19 cellular contexts compared by ENCODE assay signal in the genomic region with DNA sequence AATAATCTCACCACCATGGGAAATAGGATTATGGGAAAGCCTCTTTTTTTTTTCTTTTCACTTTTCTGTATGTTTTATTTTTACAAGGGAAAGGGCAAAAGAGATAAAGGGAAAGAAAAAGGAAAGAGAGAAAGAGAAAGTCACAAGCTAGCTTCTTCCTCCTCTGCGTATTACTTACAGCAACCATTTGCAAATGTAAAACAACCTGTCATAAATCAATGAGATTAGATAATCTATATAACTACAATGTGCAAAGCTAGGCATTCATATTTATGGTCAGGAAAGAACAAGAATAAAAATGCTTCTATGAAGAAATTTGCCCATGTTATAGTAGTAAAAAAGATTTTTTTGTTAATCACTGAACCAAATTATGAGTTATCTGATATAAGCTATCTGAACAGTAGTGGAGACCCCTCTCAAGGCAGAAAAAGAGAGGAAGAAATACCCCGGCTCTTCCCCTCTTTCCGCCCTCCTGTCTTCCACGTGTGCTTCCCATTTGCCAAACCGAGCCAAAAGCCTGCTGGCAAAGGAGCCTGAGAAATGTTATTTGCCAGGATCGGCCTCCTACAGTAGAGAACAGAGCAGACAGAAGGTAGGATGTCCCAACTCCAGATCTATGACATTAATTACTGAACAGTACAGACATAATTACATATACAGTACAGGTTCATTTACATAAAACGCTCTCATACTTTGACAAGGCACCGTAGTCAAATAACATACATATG. TPM values are rescaled to one million over a fixed set of nuclear protein-coding genes. Genes with fewer than 3 reads are reported as not detected.
DNase-seq lines count a peak whose midpoint lies in the region; ATAC-seq and TF ChIP-seq lines count a peak whose summit lies in the region.
"Had no signal": no experiment of that assay in that cellular context is flagged by ENCODE, and none has a peak within 500 bp of the region (broad histone marks: within the 10 kb centered on the region; RNA-seq: fewer than 3 reads in every experiment).

No MANE protein-coding gene starts in this region.

- H3K27ac Mint-ChIP-seq in chondrocyte (ENCODE audit: unreplicated experiment) (peak overlapping the region; percentile 97), Caco-2 (ENCODE audit: unreplicated experiment) (no peak overlapping the region)
- H3K27ac Mint-ChIP-seq: activated CD4-positive, alpha-beta memory T cell treated with anti-CD3 and anti-CD28 coated beads, Interleukin-2, amount 10 ng/mL, durations not matched to agents 7 days and 5 days had no signal

- BruUV-seq in Caco-2 (replicated peaks; lab: Mats Ljungman, UMichigan) = no TSS peak

- intact Hi-C loops in Caco-2 (cut with micrococcal nuclease; ENCODE audit: unreplicated experiment) = loop anchor here (5.0 kb wide), 1 partner anchor 70 kb away; no protein-coding TSS in a partner anchor

- H3K4me1 ChIP-seq in Caco-2 = peaks cover 35% of the 10 kb centered on the region
- H3K4me1 ChIP-seq: BLaER1 had no signal

- DNase-seq in GM03348 (ENCODE audit: low spot score) = peak; percentile 6
- peak; percentile 88 to 92 for DNase-seq in NCI-H526 (lab: John Stamatoyannopoulos, UW)
- no peak for DNase-seq in chondrocyte (ENCODE audit: low spot score)
- peak; percentile 20 for DNase-seq in myocyte (ENCODE audit: low read depth)
- no peak for DNase-seq in NCI-H2227 treated with DMSO at 0.1 percent for 48 hours (lab: John Stamatoyannopoulos, UW)
- no peak for DNase-seq in Caco-2
- no peak for DNase-seq in NCI-H1092 (lab: John Stamatoyannopoulos, UW)
- DNase-seq: activated CD4-positive, alpha-beta memory T cell treated with anti-CD3 and anti-CD28 coated beads, Interleukin-2, amount 10 ng/mL, durations not matched to agents 7 days and 5 days; DMS79 treated with DMSO at 0.1 percent for 48 hours; Karpas-422; NCI-H1694; NCI-H748 treated with DMSO at 0.1 percent for 48 hours; stimulated activated CD4-positive, alpha-beta T cell treated with anti-CD3 and anti-CD28 coated beads, Interleukin-12 subunit alpha, Interleukin-12 subunit beta, amount 100 ng/mL, for 4 hours had no signal

- ATAC-seq in HG03196 (IDR thresholded peaks at IDR 0.05; ENCODE audit: unreplicated experiment) = no peak
- ATAC-seq: esophagus mucosa, HCT116, Right ventricle myocardium inferior had no signal

- H3K4me3 ChIP-seq in Caco-2 (ENCODE audit: low read depth, low read length) = no peak overlapping the region
- H3K4me3 ChIP-seq: BLaER1, coronary artery had no signal

- no peaks in the 10 kb centered on the region for H3K36me3 ChIP-seq in Caco-2 (ENCODE audit: control insufficient read depth, insufficient read depth, low read length)
- H3K36me3 ChIP-seq: BLaER1 had no signal

- H3K27me3 Mint-ChIP-seq in chondrocyte (ENCODE audit: low read depth) (no peaks in the 10 kb centered on the region), Caco-2 (ENCODE audit: insufficient read depth, unreplicated experiment) (no peaks in the 10 kb centered on the region)
- H3K27me3 Mint-ChIP-seq: activated CD4-positive, alpha-beta memory T cell treated with anti-CD3 and anti-CD28 coated beads, Interleukin-2, amount 10 ng/mL, durations not matched to agents 7 days and 5 days had no signal

- H3K9me3 ChIP-seq in Caco-2 = no peaks in the 10 kb centered on the region
- H3K9me3 ChIP-seq: BLaER1 had no signal

- POLR2A ChIA-PET in Caco-2 (lab: Charles Lee) = no interaction called here

- no peak for TF ChIP-seq CTCF in chondrocyte (IDR thresholded peaks at IDR 0.05)
- no peak for TF ChIP-seq CTCF in Caco-2 (IDR thresholded peaks at IDR 0.05; ENCODE audit: insufficient read depth in 1 of 2, low read depth in 1 of 2, low read length in 1 of 2, severe bottlenecking in 1 of 2, unreplicated experiment in 1 of 2)

- H3K4me3 Mint-ChIP-seq in chondrocyte (ENCODE audit: unreplicated experiment) (no peak overlapping the region), Caco-2 (ENCODE audit: unreplicated experiment) (no peak overlapping the region)
- H3K4me3 Mint-ChIP-seq: activated CD4-positive, alpha-beta memory T cell treated with anti-CD3 and anti-CD28 coated beads, Interleukin-2, amount 10 ng/mL, durations not matched to agents 7 days and 5 days had no signal

- H3K36me3 Mint-ChIP-seq in chondrocyte (ENCODE audit: low read depth) (no peaks in the 10 kb centered on the region), Caco-2 (ENCODE audit: insufficient read depth, unreplicated experiment) (peaks cover 5% of the 10 kb centered on the region)

- H3K4me1 Mint-ChIP-seq in chondrocyte (ENCODE audit: low read depth) (peaks cover 52% of the 10 kb centered on the region), Caco-2 (ENCODE audit: low read depth, unreplicated experiment) (peaks cover 28% of the 10 kb centered on the region)
- H3K4me1 Mint-ChIP-seq: activated CD4-positive, alpha-beta memory T cell treated with anti-CD3 and anti-CD28 coated beads, Interleukin-2, amount 10 ng/mL, durations not matched to agents 7 days and 5 days had no signal

- H3K27me3 ChIP-seq in Caco-2 (replicated peaks; ENCODE audit: control insufficient read depth, insufficient read depth, low read length) = no peaks in the 10 kb centered on the region
- H3K27me3 ChIP-seq: BLaER1 had no signal

- CTCF ChIA-PET in Caco-2 (lab: Charles Lee) = interaction anchor here (0.7 kb wide), 1 partner anchor 236 kb away, joined by 3 read pairs; no protein-coding TSS in a partner anchor

- H3K9me3 Mint-ChIP-seq in chondrocyte (ENCODE audit: low read depth) (peaks cover 2% of the 10 kb centered on the region), Caco-2 (ENCODE audit: unreplicated experiment) (peaks cover 10% of the 10 kb centered on the region)
- H3K9me3 Mint-ChIP-seq: activated CD4-positive, alpha-beta memory T cell treated with anti-CD3 and anti-CD28 coated beads, Interleukin-2, amount 10 ng/mL, durations not matched to agents 7 days and 5 days had no signal

RNA-seq across cellular contexts. Expression of gene ARHGAP32, which starts 50.2 kb away (rescaled TPM):
- total RNA-seq in chondrocyte = 14.6 to 26.1 TPM (median 15.8 TPM) in 3 replicates
- 10.2 and 10.4 TPM in 2 replicates for total RNA-seq in myocyte
- polyA plus RNA-seq in myocyte (2012) = 6.7 TPM
- 54.0 and 56.0 TPM in 2 replicates for total RNA-seq in Caco-2 (2022)

Comparison
In these comparisons a context has a peak if more than half of its experiments do, and no peak if none do; other contexts are left out.
1. DNase-seq: peak in GM03348 (single experiment), NCI-H526 (2 of 2) and myocyte (single experiment); none in chondrocyte (single experiment), NCI-H2227 treated with DMSO at 0.1 percent for 48 hours (single experiment), Caco-2 (0 of 2) and NCI-H1092 (single experiment).